17 cellular contexts compared by ENCODE assay signal in the genomic region with DNA sequence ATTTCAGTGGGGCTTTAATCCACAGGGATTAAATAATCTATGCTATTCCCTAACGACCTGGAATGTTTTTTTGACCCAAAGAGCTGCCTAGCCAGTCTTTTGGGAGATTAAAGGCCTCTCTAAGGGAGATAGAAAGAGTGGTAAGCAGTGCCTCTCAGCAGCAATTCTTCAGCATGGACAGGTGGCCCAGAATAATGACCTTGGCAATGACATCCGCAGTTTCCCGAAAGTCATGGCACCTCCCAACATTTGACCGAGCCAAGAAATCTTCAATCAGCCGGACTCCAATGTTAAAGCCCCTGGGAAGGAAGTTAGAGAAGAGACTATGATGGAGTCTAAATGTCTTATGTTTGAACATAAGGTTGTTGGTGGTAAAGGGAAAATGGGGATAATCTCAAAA. TPM values are rescaled to one million over a fixed set of nuclear protein-coding genes. Genes with fewer than 3 reads are reported as not detected.
DNase-seq lines count a peak whose midpoint lies in the region; ATAC-seq lines count a peak whose summit lies in the region.
"Had no signal": no experiment of that assay in that cellular context is flagged by ENCODE, and none has a peak within 500 bp of the region (broad histone marks: within the 10 kb centered on the region; RNA-seq: fewer than 3 reads in every experiment).

No MANE protein-coding gene starts in this region.

- no peaks in the 10 kb centered on the region for H3K9me3 Mint-ChIP-seq in activated naive CD4-positive, alpha-beta T cell treated with anti-CD3 and anti-CD28 coated beads for 36 hours
- H3K9me3 Mint-ChIP-seq in naive thymus-derived CD4-positive, alpha-beta T cell, result no peaks in the 10 kb centered on the region
- H3K9me3 Mint-ChIP-seq: CD8-positive, alpha-beta T cell had no signal

- intact Hi-C loops in activated naive CD4-positive, alpha-beta T cell treated with anti-CD3 and anti-CD28 coated beads for 36 hours (cut with micrococcal nuclease), result no loop called here
- intact Hi-C loops in naive thymus-derived CD4-positive, alpha-beta T cell (cut with micrococcal nuclease), result no loop called here

- POLR2A ChIA-PET in naive thymus-derived CD4-positive, alpha-beta T cell (lab: Charles Lee), result interaction anchor here (1.1 kb wide), 1 partner anchor 12 kb away, joined by 3 read pairs; no protein-coding TSS in a partner anchor

- peaks cover 0 to 4% of the 10 kb centered on the region in 2 donors for H3K4me1 ChIP-seq in naive thymus-derived CD4-positive, alpha-beta T cell (ENCODE audit: control insufficient read depth in 2 of 2, insufficient read depth in 2 of 2, low read length in 2 of 2)

- H3K27ac Mint-ChIP-seq in activated naive CD4-positive, alpha-beta T cell treated with anti-CD3 and anti-CD28 coated beads for 36 hours, result peak overlapping the region; percentile 0
- peak overlapping the region; percentile 32 for H3K27ac Mint-ChIP-seq in T-helper 17 cell
- H3K27ac Mint-ChIP-seq in naive thymus-derived CD4-positive, alpha-beta T cell, result peak overlapping the region in 6 of 9 donors; percentile 38 to 65 (median 49)
- H3K27ac Mint-ChIP-seq: CD8-positive, alpha-beta T cell had no signal

- DNase-seq in activated naive CD4-positive, alpha-beta T cell treated with anti-CD3 and anti-CD28 coated beads for 36 hours, result no peak
- DNase-seq in activated naive CD4-positive, alpha-beta T cell treated with anti-CD3 and anti-CD28 coated beads, Interleukin-2, amount 50 U/mL, for 16 hours, result no peak
- DNase-seq in T-helper 17 cell (no peak), superior temporal gyrus (ENCODE audit: extremely low spot score) (no peak), NOMO-1 (lab: John Stamatoyannopoulos, UW; ENCODE audit: unreplicated experiment in 2 of 2) (no peak)
- no peak for DNase-seq in naive thymus-derived CD4-positive, alpha-beta T cell
- DNase-seq: Calu3; CD8-positive, alpha-beta T cell; KG1; NCI-H1105 treated with DMSO at 0.1 percent for 48 hours; NCI-H1694; NCI-H2081 treated with DMSO at 0.1 percent for 48 hours; NCI-H510A treated with DMSO at 0.1 percent for 48 hours; NCI-H774; PC-3 had no signal

- H3K4me3 ChIP-seq in naive thymus-derived CD4-positive, alpha-beta T cell (ENCODE audit: low read length), result no peak overlapping the region
- H3K4me3 ChIP-seq: BLaER1 treated with 17β-estradiol and CSF1 and Interleukin-3, amounts not matched to agents 10 nM and 100 nM had no signal

- H3K4me1 Mint-ChIP-seq in activated naive CD4-positive, alpha-beta T cell treated with anti-CD3 and anti-CD28 coated beads for 36 hours (ENCODE audit: low read depth), result peaks cover 33% of the 10 kb centered on the region
- peaks cover 17% of the 10 kb centered on the region for H3K4me1 Mint-ChIP-seq in T-helper 17 cell
- peaks cover 12 to 41% (median 39%) of the 10 kb centered on the region in 7 donors for H3K4me1 Mint-ChIP-seq in naive thymus-derived CD4-positive, alpha-beta T cell

- no peaks in the 10 kb centered on the region for H3K27me3 ChIP-seq in naive thymus-derived CD4-positive, alpha-beta T cell (ENCODE audit: control insufficient read depth in 2 of 2, insufficient read depth in 2 of 2, low read length in 2 of 2)
- H3K27me3 ChIP-seq: BLaER1 treated with 17β-estradiol and CSF1 and Interleukin-3, amounts not matched to agents 10 nM and 100 nM had no signal

- ATAC-seq in T-helper 17 cell (no peak), GM21576 (IDR thresholded peaks at IDR 0.05; ENCODE audit: unreplicated experiment) (no peak)
- ATAC-seq in naive thymus-derived CD4-positive, alpha-beta T cell, result no peak
- ATAC-seq: CD8-positive, alpha-beta T cell; PC-3 had no signal

- no peak overlapping the region for H3K4me3 Mint-ChIP-seq in activated naive CD4-positive, alpha-beta T cell treated with anti-CD3 and anti-CD28 coated beads for 36 hours
- H3K4me3 Mint-ChIP-seq in T-helper 17 cell, result no peak overlapping the region
- no peak overlapping the region for H3K4me3 Mint-ChIP-seq in naive thymus-derived CD4-positive, alpha-beta T cell
- H3K4me3 Mint-ChIP-seq: CD8-positive, alpha-beta T cell had no signal

- peaks cover 10 to 43% (median 13%) of the 10 kb centered on the region in 3 experiments for H3K36me3 ChIP-seq in naive thymus-derived CD4-positive, alpha-beta T cell (ENCODE audit: control insufficient read depth in 2 of 3, insufficient read depth in 3 of 3, low read length in 3 of 3)

- no peaks in the 10 kb centered on the region for H3K36me3 Mint-ChIP-seq in activated naive CD4-positive, alpha-beta T cell treated with anti-CD3 and anti-CD28 coated beads for 36 hours (ENCODE audit: low read depth)
- H3K36me3 Mint-ChIP-seq in T-helper 17 cell (ENCODE audit: low read depth), result peaks cover 4% of the 10 kb centered on the region
- H3K36me3 Mint-ChIP-seq in naive thymus-derived CD4-positive, alpha-beta T cell, result peaks cover 4 to 29% (median 12%) of the 10 kb centered on the region in 5 donors

- H3K27ac ChIP-seq in naive thymus-derived CD4-positive, alpha-beta T cell (ENCODE audit: low read depth, low read length), result no peak overlapping the region
- H3K27ac ChIP-seq: BLaER1 treated with 17β-estradiol and CSF1 and Interleukin-3, amounts not matched to agents 10 nM and 100 nM had no signal

- H3K9me3 ChIP-seq in T-helper 17 cell (ENCODE audit: control insufficient read depth, low read length, poor library complexity, severe bottlenecking), result no peaks in the 10 kb centered on the region
- no peaks in the 10 kb centered on the region for H3K9me3 ChIP-seq in naive thymus-derived CD4-positive, alpha-beta T cell (ENCODE audit: control insufficient read depth in 2 of 3, low read length in 3 of 3)

- CTCF ChIA-PET in activated naive CD4-positive, alpha-beta T cell treated with anti-CD3 and anti-CD28 coated beads for 36 hours (lab: Charles Lee), result interaction anchor here (0.9 to 1.5 kb wide), 2 partner anchors 10 to 49 kb away, joined by 3 to 5 read pairs; partner anchors contain the start of gene TRAPPC3
- CTCF ChIA-PET in naive thymus-derived CD4-positive, alpha-beta T cell (lab: Charles Lee), result interaction anchor here (0.9 kb wide), 1 partner anchor 47 kb away, joined by 3 read pairs; no protein-coding TSS in a partner anchor

- H3K27me3 Mint-ChIP-seq in activated naive CD4-positive, alpha-beta T cell treated with anti-CD3 and anti-CD28 coated beads for 36 hours (ENCODE audit: low read depth), result no peaks in the 10 kb centered on the region
- no peaks in the 10 kb centered on the region for H3K27me3 Mint-ChIP-seq in T-helper 17 cell
- H3K27me3 Mint-ChIP-seq in naive thymus-derived CD4-positive, alpha-beta T cell, result no peaks in the 10 kb centered on the region

RNA-seq across cellular contexts. Expression of gene TRAPPC3, which starts 9.8 kb away (rescaled TPM):
- total RNA-seq in activated naive CD4-positive, alpha-beta T cell treated with anti-CD3 and anti-CD28 coated beads for 36 hours, result 10 to 100 TPM; 35.9 to 37.6 TPM
- 10 to 100 TPM; 35.0 to 37.8 TPM for total RNA-seq in T-helper 17 cell
- total RNA-seq in naive thymus-derived CD4-positive, alpha-beta T cell, result 10 to 100 TPM; 32.1 to 60.5 (median 47.2) TPM
- 100 to 1,000 TPM in 1 of 2 donors, 10 to 100 TPM in 1; 98.6 to 110 TPM for polyA plus RNA-seq in naive thymus-derived CD4-positive, alpha-beta T cell

RNA-seq across cellular contexts. Expression of gene COL8A2, which starts 14.5 kb away (rescaled TPM):
- under 1 TPM in 1 of 2 experiments, not detected in 1; 0.07 TPM for total RNA-seq in activated naive CD4-positive, alpha-beta T cell treated with anti-CD3 and anti-CD28 coated beads for 36 hours
- under 1 TPM in 1 of 2 donors, not detected in 1; 0.25 TPM for total RNA-seq in T-helper 17 cell
- total RNA-seq in naive thymus-derived CD4-positive, alpha-beta T cell, result 1 to 10 TPM in 1 of 5 experiments, under 1 TPM in 3, not detected in 1; 0.05 to 2.5 (median 0.20) TPM
- not detected for polyA plus RNA-seq in naive thymus-derived CD4-positive, alpha-beta T cell
- total RNA-seq: Calu3 had no signal

RNA-seq across cellular contexts. Expression of gene MAP7D1, which starts 16.4 kb away (rescaled TPM):
- 100 to 1,000 TPM; 106 TPM for total RNA-seq in activated naive CD4-positive, alpha-beta T cell treated with anti-CD3 and anti-CD28 coated beads for 36 hours
- total RNA-seq in T-helper 17 cell, result 100 to 1,000 TPM; 173 to 175 TPM
- total RNA-seq in naive thymus-derived CD4-positive, alpha-beta T cell, result 100 to 1,000 TPM; 156 to 257 (median 235) TPM
- polyA plus RNA-seq in naive thymus-derived CD4-positive, alpha-beta T cell, result 10 to 100 TPM; 15.2 to 55.0 TPM

RNA-seq across cellular contexts. Expression of gene ADPRS, which starts 50.8 kb away (rescaled TPM):
- 10 to 100 TPM; 23.2 to 24.6 TPM for total RNA-seq in activated naive CD4-positive, alpha-beta T cell treated with anti-CD3 and anti-CD28 coated beads for 36 hours
- 10 to 100 TPM; 17.0 to 21.2 TPM for total RNA-seq in T-helper 17 cell
- 10 to 100 TPM; 18.0 to 30.2 (median 24.2) TPM for total RNA-seq in naive thymus-derived CD4-positive, alpha-beta T cell
- polyA plus RNA-seq in naive thymus-derived CD4-positive, alpha-beta T cell, result 10 to 100 TPM; 18.3 to 35.4 TPM

RNA-seq across cellular contexts. Expression of gene TEKT2, which starts 55.6 kb away (rescaled TPM):
- not detected for total RNA-seq in activated naive CD4-positive, alpha-beta T cell treated with anti-CD3 and anti-CD28 coated beads for 36 hours
- total RNA-seq in T-helper 17 cell, result under 1 TPM; 0.29 to 0.30 TPM
- under 1 TPM in 2 of 5 experiments, not detected in 3; 0.71 to 0.93 TPM for total RNA-seq in naive thymus-derived CD4-positive, alpha-beta T cell
- polyA plus RNA-seq in naive thymus-derived CD4-positive, alpha-beta T cell, result not detected
- total RNA-seq: PC-3 had no signal
